In genomic region chrX:68829594-68830485, GRCh38 we compare ENCODE assay signal across 8 cellular contexts. TPM values are rescaled to one million over a fixed set of nuclear protein-coding genes. Genes with fewer than 3 reads are reported as not detected.
DNase-seq lines count a peak whose midpoint lies in the region; ATAC-seq, FAIRE-seq and TF ChIP-seq lines count a peak whose summit lies in the region.

No MANE protein-coding gene starts in this region.

- H3K4me3 ChIP-seq in endothelial cell of umbilical vein (replicated peaks in 1 of 3; ENCODE audit: insufficient read depth in 1 of 3, low read depth in 1 of 3, low read length in 3 of 3): peak overlapping the region; percentile 49 to 59 (median 50)
- H3K4me3 ChIP-seq in muscle layer of duodenum (ENCODE audit: low read depth in 1 of 2, low read length in 2 of 2): peak overlapping the region; percentile 60 to 78

- H3K36me3 ChIP-seq in endothelial cell of umbilical vein (ENCODE audit: control insufficient read depth in 2 of 2, extremely low read depth in 1 of 2, insufficient read depth in 2 of 2, low read length in 2 of 2) (no peaks in the 10 kb centered on the region), muscle layer of duodenum (ENCODE audit: control insufficient read depth in 1 of 2, insufficient read depth in 2 of 2, low read length in 2 of 2) (no peaks in the 10 kb centered on the region)

- TF ChIP-seq POLR2A in endothelial cell of umbilical vein (IDR thresholded peaks at IDR 0.05; ENCODE audit: low read depth, low read length): no peak

- no peaks in the 10 kb centered on the region for H4K20me1 ChIP-seq in endothelial cell of umbilical vein (replicated peaks; ENCODE audit: control insufficient read depth, extremely low read depth, insufficient read depth, low read length)

- H3K79me2 ChIP-seq in endothelial cell of umbilical vein (ENCODE audit: control insufficient read depth, insufficient read depth, low read length): peaks cover 12% of the 10 kb centered on the region

- BruUV-seq in endothelial cell of umbilical vein (replicated peaks; lab: Mats Ljungman, UMichigan): no TSS peak

- peak overlapping the region; percentile 5 for H2AFZ ChIP-seq in endothelial cell of umbilical vein (ENCODE audit: low read depth, low read length)

- peak; percentile 63 for FAIRE-seq in endothelial cell of umbilical vein (lab: Jason Lieb, UNC)

- CTCF ChIA-PET in endothelial cell of umbilical vein (lab: Charles Lee): interaction anchor here (1.0 to 6.1 kb wide), 9 partner anchors 16 to 454 kb away, joined by 3 to 164 read pairs (median 23); no protein-coding TSS in a partner anchor

- H3K9me1 ChIP-seq in endothelial cell of umbilical vein (replicated peaks; ENCODE audit: control insufficient read depth, extremely low read depth, insufficient read depth, low read length): no peaks in the 10 kb centered on the region

- H3K4me1 Mint-ChIP-seq in T-helper 1 cell treated with Interleukin-12 subunit alpha and Interleukin-12 subunit beta and Interleukin-4 antibody, amounts not matched to agents 30 μg/mL and 1 μg/mL, for 36 hours (ENCODE audit: low read depth): peaks cover 16% of the 10 kb centered on the region

- peak overlapping the region; percentile 35 for H3K9ac ChIP-seq in endothelial cell of umbilical vein (replicated peaks; ENCODE audit: extremely low read depth, insufficient read depth, low read length)

- H3K9me3 ChIP-seq in endothelial cell of umbilical vein (replicated peaks; ENCODE audit: control insufficient read depth, insufficient read depth, low read length): no peaks in the 10 kb centered on the region
- H3K9me3 ChIP-seq in muscle layer of duodenum (ENCODE audit: control insufficient read depth in 1 of 2, low read length in 2 of 2): no peaks in the 10 kb centered on the region

- POLR2A ChIA-PET in endothelial cell of umbilical vein (lab: Charles Lee): interaction anchor here (1.0 to 2.9 kb wide), 7 partner anchors 65 to 231 kb away, joined by 3 to 36 read pairs (median 9); no protein-coding TSS in a partner anchor

- H3K27ac ChIP-seq in endothelial cell of umbilical vein (ENCODE audit: insufficient read depth, low read depth, low read length) (no peak overlapping the region), muscle layer of duodenum (ENCODE audit: low read length) (peak overlapping the region; percentile 39)

- no peak overlapping the region for H3K27ac Mint-ChIP-seq in T-helper 1 cell treated with Interleukin-12 subunit alpha and Interleukin-12 subunit beta and Interleukin-4 antibody, amounts not matched to agents 30 μg/mL and 1 μg/mL, for 36 hours

- H3K4me3 Mint-ChIP-seq in T-helper 1 cell treated with Interleukin-12 subunit alpha and Interleukin-12 subunit beta and Interleukin-4 antibody, amounts not matched to agents 30 μg/mL and 1 μg/mL, for 36 hours: peak overlapping the region; percentile 79

- peak overlapping the region; percentile 27 for H3K4me2 ChIP-seq in endothelial cell of umbilical vein (ENCODE audit: insufficient read depth, low read length)

- no peak for ATAC-seq in esophagus mucosa

- H3K36me3 Mint-ChIP-seq in T-helper 1 cell treated with Interleukin-12 subunit alpha and Interleukin-12 subunit beta and Interleukin-4 antibody, amounts not matched to agents 30 μg/mL and 1 μg/mL, for 36 hours (ENCODE audit: low read depth): no peaks in the 10 kb centered on the region

- H3K9me3 Mint-ChIP-seq in T-helper 1 cell treated with Interleukin-12 subunit alpha and Interleukin-12 subunit beta and Interleukin-4 antibody, amounts not matched to agents 30 μg/mL and 1 μg/mL, for 36 hours: no peaks in the 10 kb centered on the region

- dilution Hi-C loops in endothelial cell of umbilical vein (cut with MboI; ENCODE audit: extremely low pct_ligation_motif_present, low sequenced_read_pairs): no loop called here

- no peak for TF ChIP-seq CTCF in endothelial cell of umbilical vein (IDR thresholded peaks at IDR 0.05; ENCODE audit: extremely low read depth in 1 of 2, insufficient read depth in 1 of 2, low read depth in 1 of 2, low read length in 2 of 2)

- peak; percentile 10 for DNase-seq in NCI-H1105 treated with DMSO at 0.1 percent for 48 hours (lab: John Stamatoyannopoulos, UW)
- no peak for DNase-seq in NCI-H1105 (lab: John Stamatoyannopoulos, UW)
- peak; percentile 36 for DNase-seq in endothelial cell of umbilical vein (ENCODE audit: low read depth, low spot score)
- DNase-seq in SHP77 (lab: John Stamatoyannopoulos, UW): no peak
- no peak for DNase-seq in T1000 (lab: John Stamatoyannopoulos, UW)

- peaks cover 6% of the 10 kb centered on the region for H3K27me3 Mint-ChIP-seq in T-helper 1 cell treated with Interleukin-12 subunit alpha and Interleukin-12 subunit beta and Interleukin-4 antibody, amounts not matched to agents 30 μg/mL and 1 μg/mL, for 36 hours (ENCODE audit: low read depth)

- intact Hi-C loops in endothelial cell of umbilical vein (cut with micrococcal nuclease): loop anchor here (2.0 to 5.0 kb wide), 4 partner anchors 102 to 1267 kb away; partner anchors contain the start of gene PJA1

- H3K4me1 ChIP-seq in endothelial cell of umbilical vein (ENCODE audit: control insufficient read depth, extremely low read depth, insufficient read depth, low read length) (peaks cover 10% of the 10 kb centered on the region), muscle layer of duodenum (ENCODE audit: control insufficient read depth in 1 of 2, insufficient read depth in 2 of 2, low read length in 2 of 2) (peaks cover 0 to 8% of the 10 kb centered on the region in 2 donors)

- peaks cover 0 to 2% of the 10 kb centered on the region in 2 experiments for H3K27me3 ChIP-seq in endothelial cell of umbilical vein (ENCODE audit: control insufficient read depth in 2 of 2, insufficient read depth in 2 of 2, low read length in 2 of 2)
- H3K27me3 ChIP-seq in muscle layer of duodenum (ENCODE audit: low read depth, low read length): no peaks in the 10 kb centered on the region

TF ChIP-seq in endothelial cell of umbilical vein, 7 proteins besides CTCF, POLR2A, EP300 and RAD21:
- TF ChIP-seq JUN (IDR thresholded peaks at IDR 0.05; ENCODE audit: borderline replicate concordance, insufficient read depth, insufficient read length, low read depth) (no peak), MYC (IDR thresholded peaks at IDR 0.05; ENCODE audit: low read depth, low read length) (no peak), EZH2 (IDR thresholded peaks at IDR 0.05; ENCODE audit: borderline replicate concordance, low read depth, low read length, severe bottlenecking) (no peak), GATA2 (IDR thresholded peaks at IDR 0.05; ENCODE audit: insufficient read depth, insufficient read length, low read depth, low read length) (no peak), POLR2AphosphoS5 (IDR thresholded peaks at IDR 0.05; ENCODE audit: insufficient read depth, low read depth, low read length) (no peak), FOS (IDR thresholded peaks at IDR 0.05; ENCODE audit: borderline replicate concordance, insufficient read depth, low read length) (no peak)
- TF ChIP-seq, protein P1, sequence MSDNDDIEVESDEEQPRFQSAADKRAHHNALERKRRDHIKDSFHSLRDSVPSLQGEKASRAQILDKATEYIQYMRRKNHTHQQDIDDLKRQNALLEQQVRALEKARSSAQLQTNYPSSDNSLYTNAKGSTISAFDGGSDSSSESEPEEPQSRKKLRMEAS (IDR thresholded peaks at IDR 0.05; ENCODE audit: insufficient read depth, insufficient read length): no peak

RNA-seq across cellular contexts. Expression of gene EFNB1, which starts 1.0 kb away (rescaled TPM):
- total RNA-seq in endothelial cell of umbilical vein (8.8 and 13.3 TPM in 2 replicates), esophagus mucosa (35.3 TPM)
- polyA plus RNA-seq in endothelial cell of umbilical vein: 7.8 and 7.9 TPM in 2 replicates
- polyA plus RNA-seq in endothelial cell of umbilical vein (2011; cell fraction: cytosol; rRNA removed): 5.7 and 7.4 TPM in 2 replicates
- polyA plus RNA-seq in endothelial cell of umbilical vein (2011; cell fraction: nucleus; rRNA removed): 2.7 and 3.1 TPM in 2 replicates
- 12.5 and 13.3 TPM in 2 replicates for polyA plus RNA-seq in endothelial cell of umbilical vein (2012)
- polyA minus RNA-seq in endothelial cell of umbilical vein: 5.5 and 5.8 TPM in 2 replicates
- polyA minus RNA-seq in endothelial cell of umbilical vein (2011; cell fraction: cytosol; rRNA and poly(A)+ RNA removed): 2.6 TPM
- 1.7 and 2.3 TPM in 2 replicates for polyA minus RNA-seq in endothelial cell of umbilical vein (2011; cell fraction: nucleus; rRNA and poly(A)+ RNA removed)

Comparison
In these comparisons a context has a peak if more than half of its experiments do, and no peak if none do; other contexts are left out.
1. DNase-seq: peak in NCI-H1105 treated with DMSO at 0.1 percent for 48 hours (single experiment) and endothelial cell of umbilical vein (single experiment); none in NCI-H1105 (single experiment), SHP77 (0 of 2) and T1000 (single experiment).